26 cellular contexts compared by ENCODE assay signal in the genomic region with DNA sequence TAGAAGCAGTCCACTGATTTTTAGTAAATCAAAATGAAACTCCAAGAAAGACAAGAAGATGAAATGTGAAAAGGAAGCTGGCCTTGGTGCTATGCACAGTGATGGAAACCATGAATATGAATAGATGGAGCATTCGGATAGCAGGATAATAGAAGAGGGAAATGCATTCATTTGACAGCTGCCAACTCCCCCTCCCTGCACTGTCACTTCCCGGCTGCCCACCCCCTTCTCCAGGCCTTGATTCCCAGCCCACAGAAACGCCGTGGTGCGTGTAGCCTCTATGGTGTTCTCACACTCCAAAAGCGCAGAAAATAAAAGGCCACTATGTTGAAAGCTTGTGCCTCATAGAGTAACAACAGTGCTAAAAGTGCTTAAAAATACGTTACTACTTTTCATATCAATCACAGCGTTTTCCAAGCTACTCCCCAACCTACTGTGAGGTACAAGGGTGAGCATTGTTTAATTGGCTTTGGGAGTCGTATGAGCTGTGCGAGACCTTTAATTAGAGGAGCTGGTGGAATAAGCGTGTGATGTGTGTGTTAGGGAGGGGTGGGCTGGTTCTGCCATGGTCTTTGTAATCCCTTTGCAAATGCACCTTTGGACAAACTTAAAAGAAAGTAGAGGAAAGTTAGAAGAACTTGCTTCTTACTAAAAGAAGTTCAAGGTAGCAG. TPM values are rescaled to one million over a fixed set of nuclear protein-coding genes. Genes with fewer than 3 reads are reported as not detected.
DNase-seq lines count a peak whose midpoint lies in the region; ATAC-seq, FAIRE-seq and TF ChIP-seq lines count a peak whose summit lies in the region.
"Had no signal": no experiment of that assay in that cellular context is flagged by ENCODE, and none has a peak within 500 bp of the region (broad histone marks: within the 10 kb centered on the region; RNA-seq: fewer than 3 reads in every experiment).

No MANE protein-coding gene starts in this region.

- no peaks in the 10 kb centered on the region for H3K9me3 ChIP-seq in astrocyte (ENCODE audit: insufficient read depth, low read depth, low read length)
- H3K9me3 ChIP-seq in neuron (ENCODE audit: low read length) = no peaks in the 10 kb centered on the region
- no peaks in the 10 kb centered on the region for H3K9me3 ChIP-seq in body of pancreas
- H3K9me3 ChIP-seq: mucosa of descending colon, upper lobe of left lung had no signal

- intact Hi-C loops in body of pancreas (cut with DNase I) = no loop called here

- H3K79me2 ChIP-seq in GM23338 (replicated peaks; ENCODE audit: insufficient read depth) = peaks cover 10% of the 10 kb centered on the region
- no peaks in the 10 kb centered on the region for H3K79me2 ChIP-seq in astrocyte (ENCODE audit: insufficient read depth, low read length)

- peak; percentile 67 for ATAC-seq in GM23338
- ATAC-seq in body of pancreas = no peak
- ATAC-seq in GM19463 (IDR thresholded peaks at IDR 0.05; ENCODE audit: unreplicated experiment) = no peak
- ATAC-seq: activated T-cell treated with anti-CD3 and anti-CD28 coated beads, Interleukin-2, amount 50 U/mL, for 72 hours; mucosa of descending colon; stimulated activated naive B cell treated with anti-CD40 and anti-IgM and Interleukin-4, amounts not matched to agents 10 μg/mL and 1 μg/mL and 100 μg/mL, for 72 hours had no signal

- H3K36me3 Mint-ChIP-seq in GM23338 (ENCODE audit: low read depth) (peaks cover 18% of the 10 kb centered on the region; the same call in 2 of the 3 replicates), astrocyte (ENCODE audit: low read depth, unreplicated experiment) (no peaks in the 10 kb centered on the region)
- H3K36me3 Mint-ChIP-seq: activated CD4-positive, alpha-beta memory T cell treated with anti-CD3 and anti-CD28 coated beads for 36 hours had no signal

- 87 to 93% methylated on average over 11 of the region's 11 CpGs for WGBS in body of pancreas, 2 donors

- H3K27ac ChIP-seq in GM23338 (ENCODE audit: low read depth) (no peak overlapping the region), astrocyte (ENCODE audit: low read depth, low read length) (no peak overlapping the region), body of pancreas (no peak overlapping the region)
- H3K27ac ChIP-seq: upper lobe of left lung had no signal

- H3F3A ChIP-seq in GM23338 (replicated peaks; ENCODE audit: low read depth) = no peaks in the 10 kb centered on the region

- DNase-seq in GM23338 (ENCODE audit: low spot score) (no peak), astrocyte (ENCODE audit: low read depth) (no peak), hypothalamus (lab: John Stamatoyannopoulos, UW) (peak in 36 of 51 donors; percentile 4 to 73 (median 32)), body of pancreas (no peak), NCI-H1092 treated with DMSO at 0.1 percent for 48 hours (lab: John Stamatoyannopoulos, UW) (no peak), GM12892 (ENCODE audit: insufficient read length) (no peak)
- DNase-seq: activated CD4-positive, alpha-beta memory T cell treated with anti-CD3 and anti-CD28 coated beads for 36 hours; activated T-cell treated with anti-CD3 and anti-CD28 coated beads, Interleukin-2, amount 50 U/mL, for 72 hours; central memory CD4-positive, alpha-beta T cell; DMS53; mucosa of descending colon; NCI-H1092; NCI-H2171; NK-92 treated with Interleukin-12 subunit alpha and Interleukin-12 subunit beta, amount 100 ng/mL, for 24 hours; RPMI8226; stimulated activated naive B cell treated with anti-CD40 and anti-IgM and Interleukin-4, amounts not matched to agents 10 μg/mL and 1 μg/mL and 100 μg/mL, for 72 hours; SW 1271; upper lobe of left lung had no signal

- no peaks in the 10 kb centered on the region for H3K9me2 ChIP-seq in GM23338 (ENCODE audit: insufficient read depth)

- H3K4me1 Mint-ChIP-seq in GM23338 = peaks cover 61% of the 10 kb centered on the region
- H3K4me1 Mint-ChIP-seq in astrocyte (ENCODE audit: low read depth, unreplicated experiment) = peaks cover 29% of the 10 kb centered on the region

- H3K4me1 ChIP-seq in GM23338 (ENCODE audit: insufficient read depth) = peaks cover 46% of the 10 kb centered on the region
- peaks cover 3% of the 10 kb centered on the region for H3K4me1 ChIP-seq in astrocyte (ENCODE audit: insufficient read depth, low read length)
- H3K4me1 ChIP-seq in neuron (ENCODE audit: insufficient read depth, low read length) = peaks cover 31% of the 10 kb centered on the region
- H3K4me1 ChIP-seq in body of pancreas = peaks cover 6% of the 10 kb centered on the region

- H3K4me2 ChIP-seq in GM23338 = peak overlapping the region; percentile 72
- H3K4me2 ChIP-seq in astrocyte (ENCODE audit: low read length) = peak overlapping the region; percentile 38

- peak overlapping the region; percentile 34; the same call in 1 of the 2 replicates for H3K4me3 ChIP-seq in GM23338
- H3K4me3 ChIP-seq in astrocyte (ENCODE audit: insufficient read depth, low read depth, low read length) = no peak overlapping the region
- peak overlapping the region; percentile 55 for H3K4me3 ChIP-seq in neuron (ENCODE audit: low read length)
- H3K4me3 ChIP-seq in body of pancreas = no peak overlapping the region
- H3K4me3 ChIP-seq: mucosa of descending colon, upper lobe of left lung had no signal

- TF ChIP-seq CTCF in GM23338 (conservative IDR thresholded peaks at IDR 0.05; ENCODE audit: low read depth in 2 of 2) (no peak), astrocyte (IDR thresholded peaks at IDR 0.05; ENCODE audit: insufficient read depth, low read depth, low read length) (no peak), body of pancreas (IDR thresholded peaks at IDR 0.05) (no peak)

- FAIRE-seq in astrocyte (lab: Jason Lieb, UNC) = no peak
- no peak for FAIRE-seq in GM12892 (lab: Jason Lieb, UNC)
- FAIRE-seq: GM18507 had no signal

- H3K27ac Mint-ChIP-seq in GM23338 (0 out of 2 replicates have a peak overlapping the region, but pooled peaks have one; percentile 2), astrocyte (ENCODE audit: unreplicated experiment) (peak overlapping the region; percentile 44)
- H3K27ac Mint-ChIP-seq: activated CD4-positive, alpha-beta memory T cell treated with anti-CD3 and anti-CD28 coated beads for 36 hours; activated naive CD8-positive, alpha-beta T cell; activated T-cell treated with anti-CD3 and anti-CD28 coated beads, Interleukin-2, amount 50 U/mL, for 72 hours; CD14-positive monocyte; progenitor cell of endocrine pancreas; stimulated activated naive B cell treated with anti-CD40 and anti-IgM and Interleukin-4, amounts not matched to agents 10 μg/mL and 1 μg/mL and 100 μg/mL, for 72 hours had no signal

- H3K27me3 ChIP-seq in GM23338 (ENCODE audit: insufficient read depth) (no peaks in the 10 kb centered on the region), astrocyte (ENCODE audit: insufficient read depth, low read length) (no peaks in the 10 kb centered on the region), neuron (ENCODE audit: insufficient read depth, low read length) (no peaks in the 10 kb centered on the region), body of pancreas (no peaks in the 10 kb centered on the region)
- H3K27me3 ChIP-seq: upper lobe of left lung had no signal

- peak overlapping the region; percentile 45 for H3K4me3 Mint-ChIP-seq in GM23338
- no peak overlapping the region for H3K4me3 Mint-ChIP-seq in astrocyte (ENCODE audit: unreplicated experiment)
- H3K4me3 Mint-ChIP-seq: activated CD4-positive, alpha-beta memory T cell treated with anti-CD3 and anti-CD28 coated beads for 36 hours; activated naive CD8-positive, alpha-beta T cell; activated T-cell treated with anti-CD3 and anti-CD28 coated beads, Interleukin-2, amount 50 U/mL, for 72 hours; CD14-positive monocyte; stimulated activated naive B cell treated with anti-CD40 and anti-IgM and Interleukin-4, amounts not matched to agents 10 μg/mL and 1 μg/mL and 100 μg/mL, for 72 hours had no signal

- no peak overlapping the region for H3K9ac ChIP-seq in astrocyte (ENCODE audit: low read length)

- peaks cover 12% of the 10 kb centered on the region for H3K9me3 Mint-ChIP-seq in GM23338
- peaks cover 3% of the 10 kb centered on the region for H3K9me3 Mint-ChIP-seq in astrocyte (ENCODE audit: unreplicated experiment)

- H3K36me3 ChIP-seq in GM23338 (ENCODE audit: insufficient read depth) = no peaks in the 10 kb centered on the region; the same call in 1 of the 2 replicates
- no peaks in the 10 kb centered on the region for H3K36me3 ChIP-seq in astrocyte (ENCODE audit: insufficient read depth, low read length)
- H3K36me3 ChIP-seq in neuron (ENCODE audit: insufficient read depth, low read length) = no peaks in the 10 kb centered on the region
- H3K36me3 ChIP-seq in body of pancreas (replicated peaks in 1 of 2; ENCODE audit: insufficient read depth in 1 of 2, low read depth in 2 of 2) = no peaks in the 10 kb centered on the region
- H3K36me3 ChIP-seq: upper lobe of left lung had no signal

- H4K20me1 ChIP-seq in GM23338 (replicated peaks; ENCODE audit: insufficient read depth) = no peaks in the 10 kb centered on the region
- no peaks in the 10 kb centered on the region for H4K20me1 ChIP-seq in astrocyte (ENCODE audit: insufficient read depth, low read length)

- H2AFZ ChIP-seq in GM23338 (no peak overlapping the region), astrocyte (ENCODE audit: low read depth, low read length) (no peak overlapping the region), neuron (ENCODE audit: low read depth, low read length) (peak overlapping the region; percentile 72)

- H3K27me3 Mint-ChIP-seq in GM23338 (ENCODE audit: insufficient read depth, low read depth, poor library complexity) (no peaks in the 10 kb centered on the region), astrocyte (ENCODE audit: low read depth, unreplicated experiment) (no peaks in the 10 kb centered on the region)
- H3K27me3 Mint-ChIP-seq: activated naive CD8-positive, alpha-beta T cell; progenitor cell of endocrine pancreas; stimulated activated naive B cell treated with anti-CD40 and anti-IgM and Interleukin-4, amounts not matched to agents 10 μg/mL and 1 μg/mL and 100 μg/mL, for 72 hours had no signal

- TF ChIP-seq POLR2A in body of pancreas (IDR thresholded peaks at IDR 0.05) (no peak), GM12892 (IDR thresholded peaks at IDR 0.05; ENCODE audit: low read depth, low read length) (no peak)

TF ChIP-seq in GM23338, 12 proteins besides CTCF, POLR2A, EP300 and RAD21:
- no peak for TF ChIP-seq STAT1 (IDR thresholded peaks at IDR 0.05; ENCODE audit: unreplicated experiment)
- no peak for TF ChIP-seq EZH2 (IDR thresholded peaks at IDR 0.05; ENCODE audit: low read depth, unreplicated experiment)
- no peak for TF ChIP-seq ZNF331 (CRISPR knock-in tag; IDR thresholded peaks at IDR 0.05; ENCODE audit: low read depth)
- no peak for TF ChIP-seq NANOG (IDR thresholded peaks at IDR 0.05; ENCODE audit: borderline replicate concordance)
TF ChIP-seq in GM23338: peak in this region for 0.

RNA-seq across cellular contexts. Expression of a gene that starts 26.1 kb away (rescaled TPM):
- total RNA-seq in GM23338 (2014; rRNA removed; shearing (Covaris generic)) = not detected in 2 replicates
- polyA plus RNA-seq in GM23338 (2016; fragmentation: Nextera tagmentation; extraction: Ambion mirVana) = not detected in 2 replicates
- not detected in 2 replicates for total RNA-seq in astrocyte
- not detected for total RNA-seq in body of pancreas
- polyA plus RNA-seq in GM12892 (2012; ENCODE audit: missing spikeins) = 0.32 TPM
- total RNA-seq: A673; activated CD4-positive, alpha-beta memory T cell treated with anti-CD3 and anti-CD28 coated beads for 36 hours; activated T-cell treated with anti-CD3 and anti-CD28 coated beads, Interleukin-2, amount 50 U/mL, for 72 hours; fibroblast of villous mesenchyme; mucosa of descending colon; progenitor cell of endocrine pancreas; upper lobe of left lung had no signal
- polyA plus RNA-seq: CD14-positive monocyte had no signal

RNA-seq across cellular contexts. Expression of a gene that starts 31.6 kb away (rescaled TPM):
- 12.1 and 12.4 TPM in 2 replicates for total RNA-seq in GM23338 (2014; rRNA removed; shearing (Covaris generic))
- polyA plus RNA-seq in GM23338 (2016; fragmentation: Nextera tagmentation; extraction: Ambion mirVana) = 7.6 and 8.1 TPM in 2 replicates
- 2.8 and 3.9 TPM in 2 replicates for total RNA-seq in astrocyte
- total RNA-seq in body of pancreas = 1 to 10 TPM; 4.3 to 6.0 TPM
- polyA plus RNA-seq in GM12892 (2012; ENCODE audit: missing spikeins) = 0.06 TPM

Comparison
In these comparisons a context has a peak if more than half of its experiments do, and no peak if none do; other contexts are left out.
1. DNase-seq: peak in hypothalamus (36 of 51); none in GM23338 (single experiment), astrocyte (single experiment), body of pancreas (0 of 4), NCI-H1092 treated with DMSO at 0.1 percent for 48 hours (single experiment) and GM12892 (single experiment).
2. H3K4me3 ChIP-seq: peak in GM23338 (single experiment) and neuron (single experiment); none in astrocyte (single experiment) and body of pancreas (0 of 2).